8 cellular contexts compared by ENCODE assay signal in the genomic region with DNA sequence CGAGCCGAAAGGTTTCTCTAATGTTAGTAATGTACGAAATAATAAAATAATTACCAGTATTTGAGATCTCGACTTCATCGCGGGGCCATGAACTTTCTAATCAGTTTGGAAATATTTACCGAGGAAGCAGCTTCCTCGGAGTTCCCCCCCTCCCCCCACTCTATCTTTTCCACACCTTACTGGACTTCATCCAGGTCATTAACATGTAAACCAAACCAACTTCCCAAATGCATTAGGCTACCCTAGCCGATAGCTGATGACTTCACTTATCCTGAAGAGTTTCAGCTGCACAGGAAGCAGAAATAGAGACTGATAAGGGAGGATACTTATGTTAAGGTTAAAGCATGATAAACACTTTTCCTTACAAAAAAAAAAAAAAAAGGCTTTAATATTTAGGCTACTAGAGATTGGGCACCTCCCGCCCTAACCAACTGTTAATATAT. TPM values are rescaled to one million over a fixed set of nuclear protein-coding genes. Genes with fewer than 3 reads are reported as not detected.
A peak's percentile ranks its signal among the peaks of the same experiment; 100 is the strongest.
DNase-seq lines count a peak whose midpoint lies in the region; ATAC-seq and TF ChIP-seq lines count a peak whose summit lies in the region.

No MANE protein-coding gene starts in this region.

- no TSS peak for BruUV-seq in A673 (replicated peaks; lab: Mats Ljungman, UMichigan)

- in situ Hi-C loops in astrocyte of the spinal cord (cut with HindIII; ENCODE audit: low sequenced_read_pairs) = no loop called here

- ATAC-seq in lung (ENCODE audit: insufficient read depth, low FRiP score) = no peak

- H3K4me3 ChIP-seq in A673 (ENCODE audit: low read depth, low read length, poor library complexity, severe bottlenecking) = peak overlapping the region; percentile 61
- H3K4me3 ChIP-seq in HFF-Myc (replicated peaks; ENCODE audit: low read depth, low read length) = peak overlapping the region; percentile 60
- peak overlapping the region; percentile 53 for H3K4me3 ChIP-seq in astrocyte of the spinal cord (ENCODE audit: low read depth, low read length)
- H3K4me3 ChIP-seq in lung = peak overlapping the region; percentile 51
- peak overlapping the region; percentile 52 to 72 for H3K4me3 ChIP-seq in uterus

- H3K36me3 ChIP-seq in A673 (ENCODE audit: insufficient read depth, low read length, poor library complexity, severe bottlenecking) (no peaks in the 10 kb centered on the region), lung (ENCODE audit: control insufficient read depth in 2 of 2, insufficient read depth in 2 of 2, low read length in 2 of 2) (no peaks in the 10 kb centered on the region), uterus (no peaks in the 10 kb centered on the region)

- no peak for DNase-seq in A673 (ENCODE audit: low spot score)
- no peak for DNase-seq in HFF-Myc (ENCODE audit: extremely low read depth, low read depth)
- no peak for DNase-seq in astrocyte of the spinal cord (ENCODE audit: low read depth, low spot score)
- no peak for DNase-seq in lung (ENCODE audit: low spot score)
- no peak for DNase-seq in uterus
- no peak for DNase-seq in DMS153 (lab: John Stamatoyannopoulos, UW)
- DNase-seq in amygdala (lab: John Stamatoyannopoulos, UW) = no peak
- DNase-seq in SKM-1 (lab: John Stamatoyannopoulos, UW; ENCODE audit: unreplicated experiment) = no peak

- H3K4me1 ChIP-seq in A673 (ENCODE audit: insufficient read depth, low read length, poor library complexity, severe bottlenecking) = peaks cover 12% of the 10 kb centered on the region
- no peaks in the 10 kb centered on the region for H3K4me1 ChIP-seq in lung (ENCODE audit: control insufficient read depth in 2 of 2, insufficient read depth in 2 of 2, low read length in 2 of 2)
- H3K4me1 ChIP-seq in uterus = no peaks in the 10 kb centered on the region

- TF ChIP-seq CTCF in A673 (conservative IDR thresholded peaks at IDR 0.05; ENCODE audit: low read depth, low read length) (no peak), HFF-Myc (IDR thresholded peaks at IDR 0.05; ENCODE audit: low read depth, low read length, missing control alignments) (no peak), astrocyte of the spinal cord (IDR thresholded peaks at IDR 0.05; ENCODE audit: low read depth, low read length) (no peak), lung (IDR thresholded peaks at IDR 0.05; ENCODE audit: control extremely low read depth, extremely low read depth) (no peak), uterus (IDR thresholded peaks at IDR 0.05) (no peak)

- WGBS in lung, 2 donors = 2 to 4% methylated on average over 10 of the region's 10 CpGs

- peaks cover 11% of the 10 kb centered on the region for H3K27me3 ChIP-seq in A673 (replicated peaks; ENCODE audit: insufficient read depth, low read depth, low read length, poor library complexity)
- H3K27me3 ChIP-seq in lung (ENCODE audit: control insufficient read depth, insufficient read depth) = no peaks in the 10 kb centered on the region
- H3K27me3 ChIP-seq in uterus = no peaks in the 10 kb centered on the region

- TF ChIP-seq POLR2A in uterus (IDR thresholded peaks at IDR 0.05) = no peak

- intact Hi-C loops in A673 (cut with micrococcal nuclease; ENCODE audit: unreplicated experiment) = loop anchor here (5.0 to 10.0 kb wide), 2 partner anchors 93 to 1380 kb away; no protein-coding TSS in a partner anchor
- intact Hi-C loops in uterus (cut with DNase I; ENCODE audit: low total_unique reads) = no loop called here

- CTCF ChIA-PET in A673 (lab: Charles Lee) = no interaction called here

- H3K27ac ChIP-seq in A673 (ENCODE audit: low read depth, low read length, poor library complexity, severe bottlenecking) = no peak overlapping the region
- H3K27ac ChIP-seq in lung (ENCODE audit: low read depth in 1 of 2, low read length in 1 of 2) = peak overlapping the region; percentile 85 to 93
- peak overlapping the region; percentile 93 to 97 for H3K27ac ChIP-seq in uterus

- POLR2A ChIA-PET in A673 (lab: Charles Lee; ENCODE audit: low non-redundant PET) = no interaction called here

- H3K9me3 ChIP-seq in A673 (ENCODE audit: low read depth, low read length, poor library complexity, severe bottlenecking) = no peaks in the 10 kb centered on the region
- H3K9me3 ChIP-seq in lung (ENCODE audit: control insufficient read depth in 2 of 2, insufficient read depth in 1 of 2, low read length in 1 of 2) = no peaks in the 10 kb centered on the region
- H3K9me3 ChIP-seq in uterus = no peaks in the 10 kb centered on the region

RNA-seq across cellular contexts. Expression of a gene that starts 1.5 kb away (rescaled TPM):
- 2.0 and 3.6 TPM in 2 replicates for total RNA-seq in A673 (2021)
- 100 to 1,000 TPM in 1 of 2 donors, 10 to 100 TPM in 1; 47.3 to 138 TPM for total RNA-seq in lung
- 10 to 100 TPM in 1 of 2 donors, 1 to 10 TPM in 1; 9.1 to 10.3 TPM for polyA plus RNA-seq in lung
- total RNA-seq in uterus = 100 to 1,000 TPM in 1 of 4 donors, 10 to 100 TPM in 3; 30.3 to 134 (median 70.3) TPM
